ENCODE assay signal across 9 cellular contexts in the genomic region with DNA sequence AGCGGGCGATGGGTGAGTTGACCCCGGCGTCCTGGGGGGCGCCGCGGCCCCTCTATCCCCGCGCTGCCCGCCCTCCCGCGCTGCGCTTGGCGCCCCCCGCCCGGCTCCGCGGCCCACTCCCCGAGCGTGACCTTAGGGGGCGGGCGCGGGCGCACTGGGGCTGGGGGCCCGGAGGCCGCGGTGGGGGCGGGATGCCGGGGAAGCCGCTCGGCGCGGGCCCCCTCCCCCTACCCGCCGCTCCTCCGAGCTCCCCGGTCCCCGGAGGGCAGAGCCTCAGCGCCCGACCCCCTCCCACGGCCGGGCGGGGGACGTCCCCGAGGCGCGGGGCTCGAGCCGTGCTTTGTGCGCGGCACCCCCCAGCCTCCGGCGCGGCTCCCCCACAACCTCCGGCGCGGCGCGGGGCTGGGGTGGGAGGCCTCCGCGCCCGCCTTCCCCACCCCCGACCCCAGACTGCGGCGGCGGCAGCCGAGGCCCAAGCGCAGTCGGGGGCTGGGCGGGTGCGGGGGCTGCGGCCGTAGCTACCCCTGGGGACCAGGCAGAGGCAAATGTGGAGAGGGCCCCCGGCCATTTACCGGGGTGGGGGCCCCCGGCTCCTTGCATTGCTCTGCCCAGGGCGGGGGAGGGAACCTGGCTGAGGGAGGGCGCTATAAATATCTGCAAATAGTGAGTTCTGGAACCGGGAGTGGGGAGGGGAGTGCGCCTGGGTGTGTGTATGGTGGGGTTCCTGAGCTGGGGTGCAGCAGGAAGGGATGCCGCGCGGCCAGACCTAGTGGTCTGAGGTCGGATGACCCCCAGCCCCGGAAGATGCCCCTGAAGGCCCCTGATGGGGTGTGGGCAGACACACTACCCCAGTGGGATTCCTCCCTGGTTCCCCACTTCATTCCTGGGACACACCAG. TPM values are rescaled to one million over a fixed set of nuclear protein-coding genes. Genes with fewer than 3 reads are reported as not detected.
A peak's percentile ranks its signal among the peaks of the same experiment; 100 is the strongest.
DNase-seq lines count a peak whose midpoint lies in the region; ATAC-seq and TF ChIP-seq lines count a peak whose summit lies in the region.
"Had no signal": no experiment of that assay in that cellular context is flagged by ENCODE, and none has a peak within 500 bp of the region (broad histone marks: within the 10 kb centered on the region; RNA-seq: fewer than 3 reads in every experiment).

No MANE protein-coding gene starts in this region.

- DNase-seq in GM20000 (ENCODE audit: low spot score) (peak; percentile 77), hepatocyte (ENCODE audit: low spot score) (no peak), A172 (ENCODE audit: low spot score) (no peak), AML-193 (lab: John Stamatoyannopoulos, UW) (no peak), NAMALWA (ENCODE audit: low spot score) (no peak)
- no peak for DNase-seq in activated CD8-positive, alpha-beta T cell treated with anti-CD3 and anti-CD28 coated beads for 36 hours
- DNase-seq in stimulated activated naive CD8-positive, alpha-beta T cell treated with anti-CD3 and anti-CD28 coated beads, Interleukin-15, Interleukin-2, amounts not matched to agents 100 U/mL and 50 U/mL, for 24 hours: no peak
- DNase-seq: activated CD4-positive, alpha-beta T cell treated with anti-CD3 and anti-CD28 coated beads for 4 hours had no signal

- CTCF ChIA-PET in activated CD8-positive, alpha-beta T cell treated with anti-CD3 and anti-CD28 coated beads for 36 hours (lab: Charles Lee): no interaction called here

- POLR2A ChIA-PET in activated CD8-positive, alpha-beta T cell treated with anti-CD3 and anti-CD28 coated beads for 36 hours (lab: Charles Lee): interaction anchor here (0.9 to 1.0 kb wide), 2 partner anchors 10 to 63 kb away, joined by 3 read pairs; a partner anchor contains a TSS

- peak; percentile 29 for ATAC-seq in activated CD8-positive, alpha-beta T cell treated with anti-CD3 and anti-CD28 coated beads for 36 hours
- ATAC-seq in stimulated activated naive CD8-positive, alpha-beta T cell treated with anti-CD3 and anti-CD28 coated beads, Interleukin-15, Interleukin-2, amounts not matched to agents 100 U/mL and 50 U/mL, for 24 hours: peak; percentile 33
- no peak for ATAC-seq in GM18858 (IDR thresholded peaks at IDR 0.05; ENCODE audit: unreplicated experiment)

- peak overlapping the region; percentile 92 for H3K4me2 ChIP-seq in hepatocyte

- intact Hi-C loops in activated CD8-positive, alpha-beta T cell treated with anti-CD3 and anti-CD28 coated beads for 36 hours (cut with micrococcal nuclease): no loop called here

- no peak overlapping the region for H3K27ac Mint-ChIP-seq in activated CD8-positive, alpha-beta T cell treated with anti-CD3 and anti-CD28 coated beads for 36 hours

- H3K4me3 ChIP-seq in hepatocyte: peak overlapping the region; percentile 82

- H3K4me1 ChIP-seq in hepatocyte (ENCODE audit: insufficient read depth): peaks cover 15% of the 10 kb centered on the region

- no peaks in the 10 kb centered on the region for H3K36me3 Mint-ChIP-seq in activated CD8-positive, alpha-beta T cell treated with anti-CD3 and anti-CD28 coated beads for 36 hours (ENCODE audit: low read depth)

- H3K27ac ChIP-seq in hepatocyte: peak overlapping the region; percentile 37

- no peaks in the 10 kb centered on the region for H4K20me1 ChIP-seq in hepatocyte (ENCODE audit: insufficient read depth, poor library complexity, severe bottlenecking)

- H2AFZ ChIP-seq in hepatocyte: peak overlapping the region; percentile 40

- H3K36me3 ChIP-seq in hepatocyte (replicated peaks; ENCODE audit: insufficient read depth, low read depth): no peaks in the 10 kb centered on the region

- H3K9me2 ChIP-seq in hepatocyte (replicated peaks; ENCODE audit: insufficient read depth): no peaks in the 10 kb centered on the region

- no peaks in the 10 kb centered on the region for H3K9me3 Mint-ChIP-seq in activated CD8-positive, alpha-beta T cell treated with anti-CD3 and anti-CD28 coated beads for 36 hours

- WGBS in hepatocyte (ENCODE audit: low lambda C conversion rate, missing lambda C conversion rate): 7% methylated on average over 3 of the region's 85 CpGs

- H3K27me3 ChIP-seq in hepatocyte: peaks cover 4% of the 10 kb centered on the region

- H3K27me3 Mint-ChIP-seq in activated CD8-positive, alpha-beta T cell treated with anti-CD3 and anti-CD28 coated beads for 36 hours: peaks cover 18% of the 10 kb centered on the region

- peaks cover 14% of the 10 kb centered on the region for H3K4me1 Mint-ChIP-seq in activated CD8-positive, alpha-beta T cell treated with anti-CD3 and anti-CD28 coated beads for 36 hours (ENCODE audit: low read depth)

- TF ChIP-seq CTCF in GM20000 (IDR thresholded peaks at IDR 0.05; ENCODE audit: extremely low read depth, missing control alignments) (no peak), hepatocyte (IDR thresholded peaks at IDR 0.05; ENCODE audit: poor library complexity) (no peak)
- TF ChIP-seq CTCF in activated CD8-positive, alpha-beta T cell treated with anti-CD3 and anti-CD28 coated beads for 36 hours (IDR thresholded peaks at IDR 0.05): no peak

- H3K79me2 ChIP-seq in hepatocyte: peaks cover 50% of the 10 kb centered on the region

- no peaks in the 10 kb centered on the region for H3K9me3 ChIP-seq in hepatocyte (ENCODE audit: low read depth)

- peak overlapping the region; percentile 58 for H3K4me3 Mint-ChIP-seq in activated CD8-positive, alpha-beta T cell treated with anti-CD3 and anti-CD28 coated beads for 36 hours

RNA-seq across cellular contexts. Expression of a gene that starts 1.0 kb away (rescaled TPM):
- total RNA-seq in activated CD8-positive, alpha-beta T cell treated with anti-CD3 and anti-CD28 coated beads for 36 hours: 1 to 10 TPM in 1 of 2 experiments, under 1 TPM in 1; 0.90 to 1.9 TPM
- total RNA-seq in hepatocyte: 20.0 and 22.3 TPM in 2 replicates
- polyA plus RNA-seq in hepatocyte: 5.5 and 7.0 TPM in 2 replicates
- 1.3 and 3.1 TPM in 2 replicates for total RNA-seq in A172 (2014; rRNA removed; shearing (Covaris generic))

RNA-seq across cellular contexts. Expression of a gene that starts 44.3 kb away (rescaled TPM):
- 10 to 100 TPM; 48.2 to 51.1 TPM for total RNA-seq in activated CD8-positive, alpha-beta T cell treated with anti-CD3 and anti-CD28 coated beads for 36 hours
- total RNA-seq in hepatocyte: 25.8 and 31.8 TPM in 2 replicates
- 17.5 and 22.2 TPM in 2 replicates for polyA plus RNA-seq in hepatocyte
- 14.0 and 15.8 TPM in 2 replicates for total RNA-seq in A172 (2014; rRNA removed; shearing (Covaris generic))

RNA-seq across cellular contexts. Expression of a gene that starts 58.2 kb away (rescaled TPM):
- total RNA-seq in activated CD8-positive, alpha-beta T cell treated with anti-CD3 and anti-CD28 coated beads for 36 hours: 10 to 100 TPM; 21.6 to 22.8 TPM
- total RNA-seq in hepatocyte: 13.3 and 14.0 TPM in 2 replicates
- 8.6 and 10.7 TPM in 2 replicates for polyA plus RNA-seq in hepatocyte
- 5.8 and 6.3 TPM in 2 replicates for total RNA-seq in A172 (2014; rRNA removed; shearing (Covaris generic))
